Comparison of ENCODE assay signal across 27 cellular contexts in the genomic region with DNA sequence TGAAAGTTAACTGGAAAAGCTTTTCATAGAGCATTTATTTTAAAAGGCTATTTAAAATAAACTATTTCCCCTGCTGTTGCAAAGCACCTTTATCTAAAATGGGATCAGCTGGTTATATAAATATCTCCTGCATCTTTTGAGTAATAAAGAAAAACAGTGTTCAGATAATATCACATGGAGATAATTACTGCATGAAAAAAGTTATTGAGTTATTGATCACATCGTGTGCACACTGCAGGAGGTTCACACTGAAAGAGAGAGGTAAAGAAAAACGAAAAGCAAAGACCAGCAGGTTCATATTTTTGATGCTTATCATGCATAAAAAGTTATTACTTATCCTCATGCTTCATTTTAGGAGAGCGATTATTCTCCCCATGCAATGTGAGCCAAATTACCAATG. TPM values are rescaled to one million over a fixed set of nuclear protein-coding genes. Genes with fewer than 3 reads are reported as not detected.
DNase-seq lines count a peak whose midpoint lies in the region; ATAC-seq and TF ChIP-seq lines count a peak whose summit lies in the region.
"Had no signal": no experiment of that assay in that cellular context is flagged by ENCODE, and none has a peak within 500 bp of the region (broad histone marks: within the 10 kb centered on the region; RNA-seq: fewer than 3 reads in every experiment).

No MANE protein-coding gene starts in this region.

- ATAC-seq in GM18520 (IDR thresholded peaks at IDR 0.05; ENCODE audit: unreplicated experiment), result no peak
- no peak for ATAC-seq in activated T-cell treated with anti-CD3 and anti-CD28 coated beads, Interleukin-2, amount 50 U/mL, for 4 hours
- ATAC-seq: GM12878 had no signal

- peaks cover 16% of the 10 kb centered on the region for H3K9me3 Mint-ChIP-seq in nephron progenitor cell
- no peaks in the 10 kb centered on the region for H3K9me3 Mint-ChIP-seq in activated T-cell treated with anti-CD3 and anti-CD28 coated beads, Interleukin-2, amount 50 U/mL, for 4 hours

- H3K9ac ChIP-seq in Karpas-422 (ENCODE audit: low read length), result no peak overlapping the region
- H3K9ac ChIP-seq: BLaER1 had no signal

- POLR2A ChIA-PET in HEK293 (lab: Yijun Ruan, JAX), result no interaction called here

- H3K36me3 ChIP-seq in HEK293 (ENCODE audit: control insufficient read depth in 2 of 2, insufficient read depth in 1 of 2, low read length in 2 of 2), result peaks cover 43 to 47% of the 10 kb centered on the region in 2 experiments
- H3K36me3 ChIP-seq in Karpas-422 (ENCODE audit: insufficient read depth, low read length), result peaks cover 33% of the 10 kb centered on the region

- H2AFZ ChIP-seq in Karpas-422 (ENCODE audit: low read length), result no peak overlapping the region

- H3K27ac Mint-ChIP-seq in nephron progenitor cell, result peak overlapping the region; percentile 66

- no peaks in the 10 kb centered on the region for H3K9me2 ChIP-seq in Karpas-422 (replicated peaks; ENCODE audit: insufficient read depth, low read length)

- no peaks in the 10 kb centered on the region for H3K27me3 ChIP-seq in Karpas-422 (ENCODE audit: low read length)
- H3K27me3 ChIP-seq: BE2C, BLaER1 had no signal

- H3K9me3 ChIP-seq in HEK293 (ENCODE audit: control insufficient read depth, insufficient read depth, low read depth, low read length) (no peaks in the 10 kb centered on the region), Karpas-422 (ENCODE audit: low read length) (no peaks in the 10 kb centered on the region)
- H3K9me3 ChIP-seq: BE2C had no signal

- H3K36me3 Mint-ChIP-seq in nephron progenitor cell (ENCODE audit: low read depth), result peaks cover 58% of the 10 kb centered on the region
- H3K36me3 Mint-ChIP-seq in activated T-cell treated with anti-CD3 and anti-CD28 coated beads, Interleukin-2, amount 50 U/mL, for 4 hours (ENCODE audit: insufficient read depth), result peaks cover 38% of the 10 kb centered on the region

- no peaks in the 10 kb centered on the region for H3K27me3 Mint-ChIP-seq in nephron progenitor cell (ENCODE audit: low read depth, poor library complexity)
- H3K27me3 Mint-ChIP-seq in activated T-cell treated with anti-CD3 and anti-CD28 coated beads, Interleukin-2, amount 50 U/mL, for 4 hours (ENCODE audit: low read depth), result no peaks in the 10 kb centered on the region
- H3K27me3 Mint-ChIP-seq: CD4-positive, alpha-beta memory T cell; CD8-positive, alpha-beta memory T cell had no signal

- DNase-seq in Karpas-422 (peak; percentile 35), NCI-H146 treated with DMSO at 0.1 percent for 48 hours (lab: John Stamatoyannopoulos, UW; ENCODE audit: unreplicated experiment) (peak; percentile 21), nephron progenitor cell (no peak), NCI-H345 (lab: John Stamatoyannopoulos, UW) (no peak), NCI-H526 (lab: John Stamatoyannopoulos, UW) (no peak)
- DNase-seq in activated T-cell treated with anti-CD3 and anti-CD28 coated beads, Interleukin-2, amount 50 U/mL, for 4 hours, result no peak
- DNase-seq: 8988T; ACHN; BE2C; C1 segment of cervical spinal cord; CD4-positive, alpha-beta memory T cell; CD8-positive, alpha-beta memory T cell; COR-L47; DMS 273 treated with DMSO at 0.1 percent for 48 hours; DMS153; DMS53; DMS79; DND-41; EL; GDM1 had no signal

- H3K4me2 ChIP-seq in Karpas-422 (ENCODE audit: low read depth, low read length, poor library complexity, severe bottlenecking), result no peak overlapping the region
- H3K4me2 ChIP-seq: BLaER1 had no signal

- H3K27ac ChIP-seq in HEK293 (ENCODE audit: extremely low read depth, low read depth, low read length) (no peak overlapping the region), Karpas-422 (ENCODE audit: low read length) (no peak overlapping the region)
- H3K27ac ChIP-seq: BLaER1 had no signal

- H3K4me1 ChIP-seq in HEK293 (ENCODE audit: control insufficient read depth, insufficient read depth, low read length), result peaks cover 2% of the 10 kb centered on the region; the same call in 1 of the 2 replicates
- no peaks in the 10 kb centered on the region for H3K4me1 ChIP-seq in Karpas-422 (ENCODE audit: low read length)
- H3K4me1 ChIP-seq: BE2C, BLaER1 had no signal

- no peak overlapping the region for H3K4me3 ChIP-seq in HEK293 (ENCODE audit: low read depth, low read length)
- no peak overlapping the region for H3K4me3 ChIP-seq in Karpas-422 (ENCODE audit: low read length)
- H3K4me3 ChIP-seq: BLaER1, GM12878 had no signal

- peaks cover 51% of the 10 kb centered on the region for H3K79me2 ChIP-seq in Karpas-422 (ENCODE audit: low read length)

- CTCF ChIA-PET in HEK293 (lab: Yijun Ruan, JAX), result no interaction called here

- no peak for TF ChIP-seq CTCF in HEK293 (tag by site-specific recombination; IDR thresholded peaks at IDR 0.05)
- TF ChIP-seq CTCF in nephron progenitor cell (IDR thresholded peaks at IDR 0.05), result no peak

- H4K20me1 ChIP-seq in Karpas-422 (ENCODE audit: insufficient read depth, low read depth, low read length), result peaks cover 8% of the 10 kb centered on the region; the same call in 1 of the 2 replicates

- no peaks in the 10 kb centered on the region for H3K4me1 Mint-ChIP-seq in nephron progenitor cell
- H3K4me1 Mint-ChIP-seq in activated T-cell treated with anti-CD3 and anti-CD28 coated beads, Interleukin-2, amount 50 U/mL, for 4 hours (ENCODE audit: low read depth), result peaks cover 12% of the 10 kb centered on the region

- H3K4me3 Mint-ChIP-seq in nephron progenitor cell, result no peak overlapping the region
- H3K4me3 Mint-ChIP-seq in activated T-cell treated with anti-CD3 and anti-CD28 coated beads, Interleukin-2, amount 50 U/mL, for 4 hours, result no peak overlapping the region
- H3K4me3 Mint-ChIP-seq: CD4-positive, alpha-beta memory T cell; CD8-positive, alpha-beta memory T cell had no signal

TF ChIP-seq in HEK293, 187 proteins besides CTCF, POLR2A, EP300 and RAD21:
- no peak for TF ChIP-seq ZNF133 (tag by site-specific recombination; IDR thresholded peaks at IDR 0.05)
- TF ChIP-seq, protein P1, sequence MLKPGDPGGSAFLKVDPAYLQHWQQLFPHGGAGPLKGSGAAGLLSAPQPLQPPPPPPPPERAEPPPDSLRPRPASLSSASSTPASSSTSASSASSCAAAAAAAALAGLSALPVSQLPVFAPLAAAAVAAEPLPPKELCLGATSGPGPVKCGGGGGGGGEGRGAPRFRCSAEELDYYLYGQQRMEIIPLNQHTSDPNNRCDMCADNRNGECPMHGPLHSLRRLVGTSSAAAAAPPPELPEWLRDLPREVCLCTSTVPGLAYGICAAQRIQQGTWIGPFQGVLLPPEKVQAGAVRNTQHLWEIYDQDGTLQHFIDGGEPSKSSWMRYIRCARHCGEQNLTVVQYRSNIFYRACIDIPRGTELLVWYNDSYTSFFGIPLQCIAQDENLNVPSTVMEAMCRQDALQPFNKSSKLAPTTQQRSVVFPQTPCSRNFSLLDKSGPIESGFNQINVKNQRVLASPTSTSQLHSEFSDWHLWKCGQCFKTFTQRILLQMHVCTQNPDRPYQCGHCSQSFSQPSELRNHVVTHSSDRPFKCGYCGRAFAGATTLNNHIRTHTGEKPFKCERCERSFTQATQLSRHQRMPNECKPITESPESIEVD (tag by site-specific recombination; IDR thresholded peaks at IDR 0.05), result peak; percentile 55
- TF ChIP-seq, protein P2, sequence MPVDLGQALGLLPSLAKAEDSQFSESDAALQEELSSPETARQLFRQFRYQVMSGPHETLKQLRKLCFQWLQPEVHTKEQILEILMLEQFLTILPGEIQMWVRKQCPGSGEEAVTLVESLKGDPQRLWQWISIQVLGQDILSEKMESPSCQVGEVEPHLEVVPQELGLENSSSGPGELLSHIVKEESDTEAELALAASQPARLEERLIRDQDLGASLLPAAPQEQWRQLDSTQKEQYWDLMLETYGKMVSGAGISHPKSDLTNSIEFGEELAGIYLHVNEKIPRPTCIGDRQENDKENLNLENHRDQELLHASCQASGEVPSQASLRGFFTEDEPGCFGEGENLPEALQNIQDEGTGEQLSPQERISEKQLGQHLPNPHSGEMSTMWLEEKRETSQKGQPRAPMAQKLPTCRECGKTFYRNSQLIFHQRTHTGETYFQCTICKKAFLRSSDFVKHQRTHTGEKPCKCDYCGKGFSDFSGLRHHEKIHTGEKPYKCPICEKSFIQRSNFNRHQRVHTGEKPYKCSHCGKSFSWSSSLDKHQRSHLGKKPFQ (tag by site-specific recombination; IDR thresholded peaks at IDR 0.05), result peak; percentile 63
TF ChIP-seq in HEK293: peak in this region for 2.

RNA-seq across cellular contexts. Expression of a gene that starts 55.4 kb away (rescaled TPM):
- total RNA-seq in Karpas-422 (2014; rRNA removed; shearing (Covaris generic); ENCODE audit: low replicate concordance), result not detected in 2 replicates
- not detected for total RNA-seq in activated T-cell treated with anti-CD3 and anti-CD28 coated beads, Interleukin-2, amount 50 U/mL, for 4 hours
- total RNA-seq: A673; CD4-positive, alpha-beta memory T cell; CD8-positive, alpha-beta memory T cell; Daoy; G401 had no signal

Comparison
In these comparisons a context has a peak if more than half of its experiments do, and no peak if none do; other contexts are left out.
1. DNase-seq: peak in Karpas-422 (single experiment) and NCI-H146 treated with DMSO at 0.1 percent for 48 hours (single experiment); none in nephron progenitor cell (single experiment), activated T-cell treated with anti-CD3 and anti-CD28 coated beads, Interleukin-2, amount 50 U/mL, for 4 hours (single experiment), NCI-H345 (single experiment) and NCI-H526 (0 of 2).